In the genomic region with DNA sequence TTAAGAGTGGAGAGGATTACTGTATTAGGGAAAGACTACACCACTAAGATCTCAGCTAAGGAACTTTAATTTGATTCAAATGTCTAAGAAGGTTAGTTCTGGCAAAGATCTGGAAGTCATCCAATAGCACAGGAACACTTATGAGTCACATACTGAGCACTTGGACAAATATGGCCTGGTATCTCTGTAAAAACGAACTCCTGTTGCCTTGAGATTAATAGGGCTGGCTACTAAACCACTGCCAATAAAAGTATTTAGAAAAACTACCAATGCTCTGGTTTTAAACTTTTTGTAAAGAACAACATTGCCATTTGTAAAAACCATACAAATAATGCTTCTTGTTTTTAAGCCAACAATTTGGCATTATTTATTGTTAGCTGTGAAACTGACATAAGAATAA, we compare ENCODE assay signal across 1 cellular context.
TF ChIP-seq lines count a peak whose summit lies in the region.

No MANE protein-coding gene starts in this region.

TF ChIP-seq in HepG2, 621 proteins besides CTCF, POLR2A, EP300 and RAD21 (continued from another document):
- TF ChIP-seq, protein P1, sequence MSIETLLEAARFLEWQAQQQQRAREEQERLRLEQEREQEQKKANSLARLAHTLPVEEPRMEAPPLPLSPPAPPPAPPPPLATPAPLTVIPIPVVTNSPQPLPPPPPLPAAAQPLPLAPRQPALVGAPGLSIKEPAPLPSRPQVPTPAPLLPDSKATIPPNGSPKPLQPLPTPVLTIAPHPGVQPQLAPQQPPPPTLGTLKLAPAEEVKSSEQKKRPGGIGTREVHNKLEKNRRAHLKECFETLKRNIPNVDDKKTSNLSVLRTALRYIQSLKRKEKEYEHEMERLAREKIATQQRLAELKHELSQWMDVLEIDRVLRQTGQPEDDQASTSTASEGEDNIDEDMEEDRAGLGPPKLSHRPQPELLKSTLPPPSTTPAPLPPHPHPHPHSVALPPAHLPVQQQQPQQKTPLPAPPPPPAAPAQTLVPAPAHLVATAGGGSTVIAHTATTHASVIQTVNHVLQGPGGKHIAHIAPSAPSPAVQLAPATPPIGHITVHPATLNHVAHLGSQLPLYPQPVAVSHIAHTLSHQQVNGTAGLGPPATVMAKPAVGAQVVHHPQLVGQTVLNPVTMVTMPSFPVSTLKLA (IDR thresholded peaks at IDR 0.05), result no peak
